In the genomic region with DNA sequence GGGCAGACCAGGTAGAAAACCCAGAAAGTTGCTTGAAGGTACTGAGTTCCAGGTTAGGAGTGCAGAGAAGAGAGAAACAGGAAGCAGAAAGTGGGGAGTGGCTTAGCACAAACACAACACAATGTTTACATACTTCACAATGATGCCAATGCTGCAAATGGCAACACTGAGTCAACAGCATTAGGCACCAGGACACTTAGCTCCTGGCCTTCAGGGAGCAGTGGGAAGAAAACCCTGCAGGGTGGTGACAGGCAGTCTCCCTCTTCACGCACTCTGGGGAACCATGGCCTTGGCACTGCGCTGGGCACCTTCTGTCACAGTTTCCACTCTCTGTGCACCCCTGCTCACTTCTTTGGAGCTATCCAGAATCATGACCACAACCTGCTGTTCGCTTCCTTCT, we compare ENCODE assay signal across 17 cellular contexts. TPM values are rescaled to one million over a fixed set of nuclear protein-coding genes. Genes with fewer than 3 reads are reported as not detected.
DNase-seq lines count a peak whose midpoint lies in the region; ATAC-seq and TF ChIP-seq lines count a peak whose summit lies in the region.
"Had no signal": no experiment of that assay in that cellular context is flagged by ENCODE, and none has a peak within 500 bp of the region (broad histone marks: within the 10 kb centered on the region; RNA-seq: fewer than 3 reads in every experiment).

No MANE protein-coding gene starts in this region.

- POLR2A ChIA-PET in OCI-LY7 (lab: Charles Lee): no interaction called here

- H3K79me2 ChIP-seq in OCI-LY7 (ENCODE audit: insufficient read depth, low read depth, low read length): no peaks in the 10 kb centered on the region

- no peak for ATAC-seq in HG02798 (IDR thresholded peaks at IDR 0.05; ENCODE audit: poor library complexity, unreplicated experiment)

- H3K36me3 ChIP-seq in neutrophil (no peaks in the 10 kb centered on the region), OCI-LY7 (ENCODE audit: insufficient read depth, low read length) (no peaks in the 10 kb centered on the region)

- no peak overlapping the region for H3K4me2 ChIP-seq in OCI-LY7 (ENCODE audit: low read length)
- H3K4me2 ChIP-seq: hepatocyte had no signal

- TF ChIP-seq CTCF in VCaP (conservative IDR thresholded peaks at IDR 0.05) (no peak), neutrophil (IDR thresholded peaks at IDR 0.05) (no peak), OCI-LY7 (conservative IDR thresholded peaks at IDR 0.05; ENCODE audit: low read length) (no peak)

- intact Hi-C loops in OCI-LY7 (cut with micrococcal nuclease; ENCODE audit: unreplicated experiment): no loop called here

- peaks cover 29 to 31% of the 10 kb centered on the region in 2 experiments for H3K4me1 ChIP-seq in neutrophil (ENCODE audit: control insufficient read depth in 1 of 2, insufficient read depth in 1 of 2, low read depth in 1 of 2, low read length in 1 of 2)
- H3K4me1 ChIP-seq in OCI-LY7 (ENCODE audit: insufficient read depth, low read length, poor library complexity, severe bottlenecking): no peaks in the 10 kb centered on the region

- H4K20me1 ChIP-seq in OCI-LY7 (ENCODE audit: insufficient read depth, low read length): no peaks in the 10 kb centered on the region

- no peaks in the 10 kb centered on the region for H3K9me3 ChIP-seq in neutrophil
- no peaks in the 10 kb centered on the region for H3K9me3 ChIP-seq in OCI-LY7 (ENCODE audit: low read length)

- H2AFZ ChIP-seq in OCI-LY7 (ENCODE audit: low read length): no peak overlapping the region
- H2AFZ ChIP-seq: hepatocyte had no signal

- peak; percentile 85 for DNase-seq in DMS53 (lab: John Stamatoyannopoulos, UW)
- DNase-seq in NCI-H1436 treated with DMSO at 0.1 percent for 48 hours (lab: John Stamatoyannopoulos, UW): peak; percentile 74
- DNase-seq in DMS79 (lab: John Stamatoyannopoulos, UW): no peak
- DNase-seq in NOMO-1 treated with DMSO at 0.1 percent for 48 hours (lab: John Stamatoyannopoulos, UW; ENCODE audit: unreplicated experiment): no peak
- DNase-seq in OCI-LY7 (ENCODE audit: low spot score): no peak
- DNase-seq: activated effector memory CD4-positive, alpha-beta T cell treated with Interleukin-2 at 50 U/mL for 16 hours; AML-193; naive B cell; NCI-H1105; NCI-H226; right cardiac atrium; T-helper 1 cell had no signal

- no peaks in the 10 kb centered on the region for H3K27me3 ChIP-seq in neutrophil
- H3K27me3 ChIP-seq: hepatocyte had no signal

- BruUV-seq in OCI-LY7 (replicated peaks; lab: Mats Ljungman, UMichigan): no TSS peak

- H3K4me3 ChIP-seq in neutrophil (ENCODE audit: low read depth in 1 of 2, low read length in 1 of 2) (peak overlapping the region in 1 of 2 experiments; percentile 17), OCI-LY7 (ENCODE audit: low read depth, low read length, poor library complexity, severe bottlenecking) (no peak overlapping the region)
- H3K4me3 ChIP-seq: hepatocyte had no signal

- H3K9me2 ChIP-seq in OCI-LY7 (ENCODE audit: insufficient read depth, low read length): no peaks in the 10 kb centered on the region

- CTCF ChIA-PET in OCI-LY7 (lab: Charles Lee; ENCODE audit: unreplicated experiment): no interaction called here

- H3K27ac ChIP-seq in VCaP (peak overlapping the region; percentile 34), neutrophil (peak overlapping the region; percentile 83), OCI-LY7 (ENCODE audit: low read depth, low read length, poor library complexity, severe bottlenecking) (no peak overlapping the region)
- H3K27ac ChIP-seq: hepatocyte had no signal

RNA-seq across cellular contexts. Expression of a gene that starts 7.3 kb away (rescaled TPM):
- not detected in 2 replicates for total RNA-seq in OCI-LY7 (2014; rRNA removed; shearing (Covaris generic))
- 0.49 and 0.50 TPM in 2 replicates for total RNA-seq in OCI-LY7 (2022)
- total RNA-seq: LHCN-M2 had no signal

Comparison
In these comparisons a context has a peak if more than half of its experiments do, and no peak if none do; other contexts are left out.
1. DNase-seq: peak in DMS53 (single experiment) and NCI-H1436 treated with DMSO at 0.1 percent for 48 hours (single experiment); none in DMS79 (single experiment), NOMO-1 treated with DMSO at 0.1 percent for 48 hours (single experiment) and OCI-LY7 (single experiment).